Comparison of ENCODE assay signal across 16 cellular contexts in genomic region chr10:1069680-1070079, GRCh38. TPM values are rescaled to one million over a fixed set of nuclear protein-coding genes. Genes with fewer than 3 reads are reported as not detected.
A peak's percentile ranks its signal among the peaks of the same experiment; 100 is the strongest.
DNase-seq lines count a peak whose midpoint lies in the region; TF ChIP-seq lines count a peak whose summit lies in the region.
"Had no signal": no experiment of that assay in that cellular context is flagged by ENCODE, and none has a peak within 500 bp of the region (broad histone marks: within the 10 kb centered on the region; RNA-seq: fewer than 3 reads in every experiment).

No MANE protein-coding gene starts in this region.

- DNase-seq in AML-193 (lab: John Stamatoyannopoulos, UW) (peak; percentile 58 to 79), immature natural killer cell (no peak), SIG-M5 (lab: John Stamatoyannopoulos, UW) (no peak), UCSD-AML1 (lab: John Stamatoyannopoulos, UW; ENCODE audit: unreplicated experiment) (no peak), medulla oblongata (ENCODE audit: extremely low spot score) (no peak)
- DNase-seq: BE2C, DMS79 treated with DMSO at 0.1 percent for 48 hours, HCEC 1CT, IMR-90, NCI-H1092 treated with DMSO at 0.1 percent for 48 hours, NCI-H1694 treated with DMSO at 0.1 percent for 48 hours, NCI-H345, NCI-H526 treated with DMSO at 0.1 percent for 48 hours had no signal

- peaks cover 2 to 4% (median 3%) of the 10 kb centered on the region in 3 donors for H3K27me3 Mint-ChIP-seq in immature natural killer cell (ENCODE audit: low read depth in 3 of 3)

- no peak overlapping the region for H3K9ac ChIP-seq in BLaER1 treated with 17β-estradiol and CSF1 and Interleukin-3, amounts not matched to agents 10 nM and 100 nM
- no peak overlapping the region for H3K9ac ChIP-seq in Loucy (ENCODE audit: low read depth, low read length, poor library complexity, severe bottlenecking)

- peaks cover 30 to 59% (median 39%) of the 10 kb centered on the region in 11 experiments for H3K36me3 ChIP-seq in BLaER1 treated with 17β-estradiol and CSF1 and Interleukin-3, amounts not matched to agents 10 nM and 100 nM
- H3K36me3 ChIP-seq in Loucy (ENCODE audit: insufficient read depth, low read length): peaks cover 16% of the 10 kb centered on the region; the same call in 1 of the 2 replicates
- H3K36me3 ChIP-seq: BE2C had no signal

- H3K27ac Mint-ChIP-seq in immature natural killer cell: peak overlapping the region; percentile 38 to 79 (median 70)

- no peak overlapping the region for H2AFZ ChIP-seq in Loucy (ENCODE audit: low read length)

- H3K4me1 ChIP-seq in BLaER1 treated with 17β-estradiol and CSF1 and Interleukin-3, amounts not matched to agents 10 nM and 100 nM: peaks cover 20 to 42% (median 30%) of the 10 kb centered on the region in 10 experiments
- peaks cover 35% of the 10 kb centered on the region for H3K4me1 ChIP-seq in Loucy (ENCODE audit: insufficient read depth, low read length, poor library complexity, severe bottlenecking)
- H3K4me1 ChIP-seq: BE2C had no signal

- peak overlapping the region; percentile 9 to 83 (median 50) for H3K4me3 Mint-ChIP-seq in immature natural killer cell

- peaks cover 63 to 92% of the 10 kb centered on the region in 2 donors for H3K4me1 Mint-ChIP-seq in immature natural killer cell

- H3K36me3 Mint-ChIP-seq in immature natural killer cell: peaks cover 1 to 10% (median 4%) of the 10 kb centered on the region in 3 donors

- peaks cover 5 to 75% (median 25%) of the 10 kb centered on the region in 11 experiments; a peak in 20 of 22 replicates for H4K20me1 ChIP-seq in BLaER1 treated with 17β-estradiol and CSF1 and Interleukin-3, amounts not matched to agents 10 nM and 100 nM
- H4K20me1 ChIP-seq in Loucy (ENCODE audit: insufficient read depth, low read length, poor library complexity, severe bottlenecking): peaks cover 7% of the 10 kb centered on the region

- TF ChIP-seq CTCF in Loucy (conservative IDR thresholded peaks at IDR 0.05; ENCODE audit: low read length): no peak

- H3K4me2 ChIP-seq in BLaER1 treated with 17β-estradiol and CSF1 and Interleukin-3, amounts not matched to agents 10 nM and 100 nM: peak overlapping the region; percentile 24 to 85 (median 47); a peak in 21 of 22 replicates
- peak overlapping the region; percentile 35 for H3K4me2 ChIP-seq in Loucy (ENCODE audit: low read depth, low read length, poor library complexity, severe bottlenecking)

- H3K9me3 Mint-ChIP-seq in immature natural killer cell: no peaks in the 10 kb centered on the region

- H3K9me2 ChIP-seq in Loucy (replicated peaks; ENCODE audit: low read depth, low read length): no peaks in the 10 kb centered on the region

- peak overlapping the region in 8 of 11 experiments; percentile 2 to 61 (median 38); a peak in 12 of 22 replicates for H3K27ac ChIP-seq in BLaER1 treated with 17β-estradiol and CSF1 and Interleukin-3, amounts not matched to agents 10 nM and 100 nM
- H3K27ac ChIP-seq: SK-N-MC had no signal

- peaks cover 0 to 4% (median 0%) of the 10 kb centered on the region in 11 experiments; a peak in 2 of 22 replicates for H3K9me3 ChIP-seq in BLaER1 treated with 17β-estradiol and CSF1 and Interleukin-3, amounts not matched to agents 10 nM and 100 nM (replicated peaks in 1 of 11)
- H3K9me3 ChIP-seq in Loucy (ENCODE audit: insufficient read depth, low read depth, low read length): no peaks in the 10 kb centered on the region
- H3K9me3 ChIP-seq: BE2C had no signal

- H3F3A ChIP-seq in Loucy (ENCODE audit: low read depth): no peaks in the 10 kb centered on the region

- no peak overlapping the region for H3K4me3 ChIP-seq in BLaER1 treated with 17β-estradiol and CSF1 and Interleukin-3, amounts not matched to agents 10 nM and 100 nM
- peak overlapping the region; percentile 26 for H3K4me3 ChIP-seq in Loucy (ENCODE audit: low read length, poor library complexity, severe bottlenecking)
- H3K4me3 ChIP-seq: SK-N-MC had no signal

- no peaks in the 10 kb centered on the region for H3K27me3 ChIP-seq in BLaER1 treated with 17β-estradiol and CSF1 and Interleukin-3, amounts not matched to agents 10 nM and 100 nM
- no peaks in the 10 kb centered on the region for H3K27me3 ChIP-seq in Loucy (ENCODE audit: insufficient read depth, low read length, poor library complexity, severe bottlenecking)
- H3K27me3 ChIP-seq: BE2C had no signal

- peaks cover 18% of the 10 kb centered on the region for H3K79me2 ChIP-seq in Loucy (ENCODE audit: insufficient read depth, low read length)

RNA-seq across cellular contexts. Expression of gene WDR37, which starts 13.5 kb away (rescaled TPM):
- 10 to 100 TPM; 16.7 to 32.2 (median 26.5) TPM for polyA plus RNA-seq in immature natural killer cell

RNA-seq across cellular contexts. Expression of gene IDI1, which starts 20.8 kb away (rescaled TPM):
- polyA plus RNA-seq in immature natural killer cell: 100 to 1,000 TPM in 1 of 3 donors, 10 to 100 TPM in 2; 62.3 to 113 (median 95.9) TPM

RNA-seq across cellular contexts. Expression of gene IDI2, which starts 44.0 kb away (rescaled TPM):
- polyA plus RNA-seq in immature natural killer cell: under 1 TPM in 1 of 3 donors, not detected in 2; 0.19 TPM
- polyA plus RNA-seq: IMR-90 had no signal

Comparison
In these comparisons a context has a peak if more than half of its experiments do, and no peak if none do; other contexts are left out.
1. DNase-seq: peak in AML-193 (2 of 2); none in immature natural killer cell (0 of 3), SIG-M5 (single experiment), UCSD-AML1 (single experiment) and medulla oblongata (single experiment).